ENCODE assay signal across 1 cellular context in genomic region chr9:130453487-130453886, GRCh38.
TF ChIP-seq lines count a peak whose summit lies in the region.

No MANE protein-coding gene starts in this region.

TF ChIP-seq in K562, 482 proteins besides CTCF, POLR2A, EP300 and RAD21 (continued from another document):
- TF ChIP-seq, protein P1, sequence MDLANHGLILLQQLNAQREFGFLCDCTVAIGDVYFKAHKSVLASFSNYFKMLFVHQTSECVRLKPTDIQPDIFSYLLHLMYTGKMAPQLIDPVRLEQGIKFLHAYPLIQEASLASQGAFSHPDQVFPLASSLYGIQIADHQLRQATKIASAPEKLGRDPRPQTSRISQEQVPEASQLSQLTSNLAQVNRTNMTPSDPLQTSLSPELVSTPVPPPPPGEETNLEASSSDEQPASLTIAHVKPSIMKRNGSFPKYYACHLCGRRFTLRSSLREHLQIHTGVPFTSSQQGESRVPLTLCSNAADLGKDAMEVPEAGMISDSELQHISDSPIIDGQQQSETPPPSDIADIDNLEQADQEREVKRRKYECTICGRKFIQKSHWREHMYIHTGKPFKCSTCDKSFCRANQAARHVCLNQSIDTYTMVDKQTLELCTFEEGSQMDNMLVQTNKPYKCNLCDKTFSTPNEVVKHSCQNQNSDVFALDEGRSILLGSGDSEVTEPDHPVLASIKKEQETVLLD (IDR thresholded peaks at IDR 0.05): no peak
- peak; percentile 50; the same call in 1 of the 2 replicates for TF ChIP-seq ARID1B (IDR thresholded peaks at IDR 0.05)
- TF ChIP-seq TFAP4 (CRISPR knock-in tag; IDR thresholded peaks at IDR 0.05; ENCODE audit: borderline replicate concordance): peak; percentile 38; the same call in 1 of the 2 replicates
- TF ChIP-seq CBFA2T2 (conservative IDR thresholded peaks at IDR 0.05): peak; percentile 61
- TF ChIP-seq KLF16 (IDR thresholded peaks at IDR 0.05): peak; percentile 62; the same call in 1 of the 2 replicates
- TF ChIP-seq, protein P2, sequence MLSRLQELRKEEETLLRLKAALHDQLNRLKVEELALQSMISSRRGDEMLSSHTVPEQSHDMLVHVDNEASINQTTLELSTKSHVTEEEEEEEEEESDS (CRISPR knock-in tag; IDR thresholded peaks at IDR 0.05): no peak
- TF ChIP-seq NFIC (IDR thresholded peaks at IDR 0.05): peak; percentile 90
- TF ChIP-seq KDM1A (IDR thresholded peaks at IDR 0.05): 0 out of 4 replicates have a peak, but pooled peaks have one; percentile 19 to 26
- no peak for TF ChIP-seq C11orf30 (IDR thresholded peaks at IDR 0.05; ENCODE audit: low read depth)
- TF ChIP-seq TCF3 (CRISPR knock-in tag; IDR thresholded peaks at IDR 0.05): peak; percentile 59; the same call in 1 of the 2 replicates
- TF ChIP-seq MYC (IDR thresholded peaks at IDR 0.05; ENCODE audit: low read depth, low read length): no peak
- TF ChIP-seq MYC (CRISPR knock-in tag; IDR thresholded peaks at IDR 0.05; ENCODE audit: borderline replicate concordance, low read depth): 0 out of 2 replicates have a peak, but pooled peaks have one; percentile 54
- no peak for TF ChIP-seq SREBF2 (CRISPR knock-in tag; IDR thresholded peaks at IDR 0.05)
- peak in 1 of 2 experiments; percentile 37; a peak in 1 of 4 replicates for TF ChIP-seq RCOR1 (IDR thresholded peaks at IDR 0.05; ENCODE audit: borderline replicate concordance in 1 of 2, low read depth in 2 of 2, low read length in 2 of 2)
- peak; percentile 84 for TF ChIP-seq SMAD4 (CRISPR knock-in tag; conservative IDR thresholded peaks at IDR 0.05)
